ENCODE assay signal across 21 cellular contexts in genomic region chr7:55505259-55505658, GRCh38.
DNase-seq lines count a peak whose midpoint lies in the region; ATAC-seq and TF ChIP-seq lines count a peak whose summit lies in the region.
"Had no signal": no experiment of that assay in that cellular context is flagged by ENCODE, and none has a peak within 500 bp of the region (broad histone marks: within the 10 kb centered on the region; RNA-seq: fewer than 3 reads in every experiment).

No MANE protein-coding gene starts in this region.

- BruUV-seq in HCT116 (replicated peaks; lab: Mats Ljungman, UMichigan), result no TSS peak

- no peak overlapping the region for H3K4me3 ChIP-seq in HCT116 (replicated peaks in 1 of 2; ENCODE audit: low read depth in 1 of 2, low read length in 2 of 2)
- no peak overlapping the region for H3K4me3 ChIP-seq in naive thymus-derived CD4-positive, alpha-beta T cell (ENCODE audit: low read length)
- H3K4me3 ChIP-seq: HAP-1, left ventricle myocardium inferior, spleen had no signal

- CTCF ChIA-PET in CD4-positive, alpha-beta T cell (lab: Charles Lee), result interaction anchor here (0.6 kb wide), 1 partner anchor 138 kb away, joined by 3 read pairs; no protein-coding TSS in a partner anchor
- CTCF ChIA-PET in HCT116 (lab: Charles Lee), result no interaction called here
- CTCF ChIA-PET in naive thymus-derived CD4-positive, alpha-beta T cell (lab: Charles Lee), result no interaction called here

- H3K27me3 Mint-ChIP-seq in CD4-positive, alpha-beta T cell, result no peaks in the 10 kb centered on the region
- H3K27me3 Mint-ChIP-seq in activated T-helper 1 cell treated with anti-CD3 and anti-CD28 coated beads, Interleukin-12 subunit alpha, Interleukin-12 subunit beta, Interleukin-2, Interleukin-4 antibody, amounts not matched to agents 30 ng/mL and 10 ng/mL and 1 ng/mL, durations not matched to agents 14 hours and 24 hours and 36 hours (ENCODE audit: insufficient read depth), result no peaks in the 10 kb centered on the region
- no peaks in the 10 kb centered on the region for H3K27me3 Mint-ChIP-seq in naive thymus-derived CD4-positive, alpha-beta T cell
- H3K27me3 Mint-ChIP-seq in nephron progenitor cell (ENCODE audit: low read depth, poor library complexity), result no peaks in the 10 kb centered on the region
- H3K27me3 Mint-ChIP-seq: activated CD4-positive, alpha-beta memory T cell treated with anti-CD3 and anti-CD28 coated beads for 36 hours; activated naive CD8-positive, alpha-beta T cell; type B pancreatic cell had no signal

- H3K9me3 Mint-ChIP-seq in CD4-positive, alpha-beta T cell, result no peaks in the 10 kb centered on the region
- H3K9me3 Mint-ChIP-seq in activated T-helper 1 cell treated with anti-CD3 and anti-CD28 coated beads, Interleukin-12 subunit alpha, Interleukin-12 subunit beta, Interleukin-2, Interleukin-4 antibody, amounts not matched to agents 30 ng/mL and 10 ng/mL and 1 ng/mL, durations not matched to agents 14 hours and 24 hours and 36 hours, result no peaks in the 10 kb centered on the region
- H3K9me3 Mint-ChIP-seq in naive thymus-derived CD4-positive, alpha-beta T cell, result no peaks in the 10 kb centered on the region
- no peaks in the 10 kb centered on the region for H3K9me3 Mint-ChIP-seq in nephron progenitor cell
- H3K9me3 Mint-ChIP-seq: activated CD4-positive, alpha-beta memory T cell treated with anti-CD3 and anti-CD28 coated beads for 36 hours; endodermal cell; type B pancreatic cell had no signal

- TF ChIP-seq RAD21 in HCT116 (IDR thresholded peaks at IDR 0.05; ENCODE audit: low read depth), result no peak

- H3K4me3 Mint-ChIP-seq in CD4-positive, alpha-beta T cell, result no peak overlapping the region
- H3K4me3 Mint-ChIP-seq in activated T-helper 1 cell treated with anti-CD3 and anti-CD28 coated beads, Interleukin-12 subunit alpha, Interleukin-12 subunit beta, Interleukin-2, Interleukin-4 antibody, amounts not matched to agents 30 ng/mL and 10 ng/mL and 1 ng/mL, durations not matched to agents 14 hours and 24 hours and 36 hours, result no peak overlapping the region
- H3K4me3 Mint-ChIP-seq in naive thymus-derived CD4-positive, alpha-beta T cell, result no peak overlapping the region
- H3K4me3 Mint-ChIP-seq in nephron progenitor cell, result no peak overlapping the region
- H3K4me3 Mint-ChIP-seq: activated CD4-positive, alpha-beta memory T cell treated with anti-CD3 and anti-CD28 coated beads for 36 hours; activated naive CD8-positive, alpha-beta T cell; endodermal cell; type B pancreatic cell had no signal

- H3K27me3 ChIP-seq in CD4-positive, alpha-beta T cell (ENCODE audit: control insufficient read depth, insufficient read depth, low read length), result no peaks in the 10 kb centered on the region
- H3K27me3 ChIP-seq in HCT116 (ENCODE audit: insufficient read depth, low read length), result no peaks in the 10 kb centered on the region
- H3K27me3 ChIP-seq in naive thymus-derived CD4-positive, alpha-beta T cell (ENCODE audit: control insufficient read depth in 2 of 2, insufficient read depth in 2 of 2, low read length in 2 of 2), result no peaks in the 10 kb centered on the region
- H3K27me3 ChIP-seq: neutrophil, spleen had no signal

- no peak for ATAC-seq in CD4-positive, alpha-beta T cell (ENCODE audit: poor library complexity)
- ATAC-seq in HCT116, result no peak
- no peak for ATAC-seq in naive thymus-derived CD4-positive, alpha-beta T cell

- H3K4me1 ChIP-seq in HCT116 (ENCODE audit: control insufficient read depth in 1 of 2, insufficient read depth in 2 of 2, low read length in 2 of 2), result peaks cover 8 to 20% of the 10 kb centered on the region in 2 experiments; a peak in 3 of 4 replicates
- H3K4me1 ChIP-seq in naive thymus-derived CD4-positive, alpha-beta T cell (ENCODE audit: control insufficient read depth in 2 of 2, insufficient read depth in 2 of 2, low read length in 2 of 2), result peaks cover 0 to 10% of the 10 kb centered on the region in 2 donors
- H3K4me1 ChIP-seq: HAP-1 had no signal

- H3K4me1 Mint-ChIP-seq in CD4-positive, alpha-beta T cell (ENCODE audit: low read depth), result peaks cover 72% of the 10 kb centered on the region
- H3K4me1 Mint-ChIP-seq in activated T-helper 1 cell treated with anti-CD3 and anti-CD28 coated beads, Interleukin-12 subunit alpha, Interleukin-12 subunit beta, Interleukin-2, Interleukin-4 antibody, amounts not matched to agents 30 ng/mL and 10 ng/mL and 1 ng/mL, durations not matched to agents 14 hours and 24 hours and 36 hours (ENCODE audit: low read depth), result peaks cover 76% of the 10 kb centered on the region
- H3K4me1 Mint-ChIP-seq in naive thymus-derived CD4-positive, alpha-beta T cell, result peaks cover 31 to 74% (median 63%) of the 10 kb centered on the region in 7 donors
- H3K4me1 Mint-ChIP-seq in nephron progenitor cell, result peaks cover 18% of the 10 kb centered on the region

- POLR2A ChIA-PET in CD4-positive, alpha-beta T cell (lab: Charles Lee), result no interaction called here
- POLR2A ChIA-PET in HCT116 (lab: Charles Lee), result no interaction called here
- POLR2A ChIA-PET in naive thymus-derived CD4-positive, alpha-beta T cell (lab: Charles Lee), result no interaction called here

- no peaks in the 10 kb centered on the region for H3K79me2 ChIP-seq in HCT116 (ENCODE audit: insufficient read depth, low read length)

- H3K27ac Mint-ChIP-seq in CD4-positive, alpha-beta T cell, result peak overlapping the region; percentile 70
- H3K27ac Mint-ChIP-seq in activated T-helper 1 cell treated with anti-CD3 and anti-CD28 coated beads, Interleukin-12 subunit alpha, Interleukin-12 subunit beta, Interleukin-2, Interleukin-4 antibody, amounts not matched to agents 30 ng/mL and 10 ng/mL and 1 ng/mL, durations not matched to agents 14 hours and 24 hours and 36 hours, result peak overlapping the region; percentile 74
- peak overlapping the region in 5 of 9 donors; percentile 27 to 87 (median 52) for H3K27ac Mint-ChIP-seq in naive thymus-derived CD4-positive, alpha-beta T cell
- no peak overlapping the region for H3K27ac Mint-ChIP-seq in nephron progenitor cell
- H3K27ac Mint-ChIP-seq: endodermal cell, type B pancreatic cell had no signal

- H3K9me2 ChIP-seq in HCT116 (ENCODE audit: insufficient read depth), result no peaks in the 10 kb centered on the region

- no peak overlapping the region for H2AFZ ChIP-seq in HCT116 (ENCODE audit: low read depth, low read length, poor library complexity, severe bottlenecking)

- intact Hi-C loops in CD4-positive, alpha-beta T cell (cut with DNase I, micrococcal nuclease), result loop anchor here in 1 of 2 experiments (10.0 kb wide), 1 partner anchor 70 kb away; no protein-coding TSS in a partner anchor
- intact Hi-C loops in HCT116 (cut with micrococcal nuclease), result no loop called here
- intact Hi-C loops in activated T-helper 1 cell treated with anti-CD3 and anti-CD28 coated beads, Interleukin-12 subunit alpha, Interleukin-12 subunit beta, Interleukin-2, Interleukin-4 antibody, amounts not matched to agents 30 ng/mL and 10 ng/mL and 1 ng/mL, durations not matched to agents 14 hours and 24 hours and 36 hours (cut with micrococcal nuclease), result loop anchor here (5.0 kb wide), 2 partner anchors 38 to 73 kb away; no protein-coding TSS in a partner anchor
- intact Hi-C loops in naive thymus-derived CD4-positive, alpha-beta T cell (cut with micrococcal nuclease), result no loop called here

- no peaks in the 10 kb centered on the region for H4K20me1 ChIP-seq in HCT116 (ENCODE audit: insufficient read depth)

- peak overlapping the region; percentile 40; the same call in 1 of the 2 replicates for H3K4me2 ChIP-seq in HCT116 (ENCODE audit: low read length)

- no peak overlapping the region for H3K9ac ChIP-seq in HCT116 (ENCODE audit: low read length)

- TF ChIP-seq POLR2A in HCT116 (IDR thresholded peaks at IDR 0.05; ENCODE audit: borderline replicate concordance, extremely low read depth, insufficient read depth, insufficient read length), result no peak

- H3K9me3 ChIP-seq in CD4-positive, alpha-beta T cell (ENCODE audit: control insufficient read depth, low read length), result no peaks in the 10 kb centered on the region
- H3K9me3 ChIP-seq in HCT116 (ENCODE audit: control insufficient read depth in 1 of 2, insufficient read depth in 1 of 2, low read depth in 1 of 2, low read length in 2 of 2), result no peaks in the 10 kb centered on the region
- H3K9me3 ChIP-seq in naive thymus-derived CD4-positive, alpha-beta T cell (ENCODE audit: control insufficient read depth in 2 of 3, low read length in 3 of 3), result no peaks in the 10 kb centered on the region
- H3K9me3 ChIP-seq: HAP-1, left ventricle myocardium inferior, neutrophil, spleen had no signal

- RAD21 ChIA-PET in HCT116 (lab: Charles Lee; ENCODE audit: low non-redundant PET in 1 of 2, low total read pairs in 2 of 2, uncharacterized antibody in 2 of 2, unreplicated experiment in 2 of 2), result no interaction called here

- peaks cover 50% of the 10 kb centered on the region for H3K36me3 Mint-ChIP-seq in CD4-positive, alpha-beta T cell (ENCODE audit: low read depth)
- peaks cover 31% of the 10 kb centered on the region for H3K36me3 Mint-ChIP-seq in activated T-helper 1 cell treated with anti-CD3 and anti-CD28 coated beads, Interleukin-12 subunit alpha, Interleukin-12 subunit beta, Interleukin-2, Interleukin-4 antibody, amounts not matched to agents 30 ng/mL and 10 ng/mL and 1 ng/mL, durations not matched to agents 14 hours and 24 hours and 36 hours (ENCODE audit: low read depth)
- H3K36me3 Mint-ChIP-seq in naive thymus-derived CD4-positive, alpha-beta T cell, result peaks cover 0 to 20% (median 10%) of the 10 kb centered on the region in 5 donors
- H3K36me3 Mint-ChIP-seq in nephron progenitor cell (ENCODE audit: low read depth), result no peaks in the 10 kb centered on the region
- H3K36me3 Mint-ChIP-seq: type B pancreatic cell had no signal

- no peaks in the 10 kb centered on the region for H3K36me3 ChIP-seq in HCT116 (ENCODE audit: control insufficient read depth in 1 of 2, insufficient read depth in 2 of 2, low read length in 2 of 2)
- H3K36me3 ChIP-seq in naive thymus-derived CD4-positive, alpha-beta T cell (ENCODE audit: control insufficient read depth in 2 of 3, insufficient read depth in 3 of 3, low read length in 3 of 3), result peaks cover 0 to 10% (median 0%) of the 10 kb centered on the region in 3 experiments
- H3K36me3 ChIP-seq: HAP-1, left ventricle myocardium inferior had no signal

- DNase-seq in CD4-positive, alpha-beta T cell, result no peak
- DNase-seq in HCT116 (ENCODE audit: low read depth, low spot score), result no peak
- no peak for DNase-seq in activated T-helper 1 cell treated with anti-CD3 and anti-CD28 coated beads, Interleukin-12 subunit alpha, Interleukin-12 subunit beta, Interleukin-2, Interleukin-4 antibody, amounts not matched to agents 30 ng/mL and 10 ng/mL and 1 ng/mL, durations not matched to agents 14 hours and 24 hours and 36 hours (ENCODE audit: low spot score)
- no peak for DNase-seq in naive thymus-derived CD4-positive, alpha-beta T cell
- DNase-seq in NOMO-1 treated with dmso at 0.1 percent for 144 hours (lab: John Stamatoyannopoulos, UW; ENCODE audit: unreplicated experiment), result no peak
- no peak for DNase-seq in NCI-H146 (lab: John Stamatoyannopoulos, UW)
- no peak for DNase-seq in nephron progenitor cell
- DNase-seq: activated CD4-positive, alpha-beta memory T cell treated with anti-CD3 and anti-CD28 coated beads for 36 hours; endodermal cell; Karpas-422; left ventricle myocardium inferior; NCI-H1048; NCI-H2029; NCI-H446 treated with DMSO at 0.1 percent for 48 hours; Right ventricle myocardium superior; spleen; stimulated activated CD4-positive, alpha-beta T cell treated with anti-CD3 and anti-CD28 coated beads, Interleukin-4, amount 100 ng/mL, for 24 hours had no signal

- no peak for TF ChIP-seq CTCF in CD4-positive, alpha-beta T cell (IDR thresholded peaks at IDR 0.05)
- no peak for TF ChIP-seq CTCF in HCT116 (IDR thresholded peaks at IDR 0.05 in 2 of 3, conservative IDR thresholded peaks at IDR 0.05 in 1 of 3; ENCODE audit: borderline replicate concordance in 1 of 3, insufficient read depth in 1 of 3, low read depth in 2 of 3, low read length in 2 of 3)
- no peak for TF ChIP-seq CTCF in nephron progenitor cell (IDR thresholded peaks at IDR 0.05)

- no peak overlapping the region for H3K27ac ChIP-seq in CD4-positive, alpha-beta T cell (ENCODE audit: low read depth, low read length)
- no peak overlapping the region for H3K27ac ChIP-seq in HCT116 (ENCODE audit: low read depth, low read length)
- H3K27ac ChIP-seq in naive thymus-derived CD4-positive, alpha-beta T cell (ENCODE audit: low read depth, low read length), result no peak overlapping the region
- H3K27ac ChIP-seq: left ventricle myocardium inferior, neutrophil had no signal
